8 cellular contexts compared by ENCODE assay signal in the genomic region with DNA sequence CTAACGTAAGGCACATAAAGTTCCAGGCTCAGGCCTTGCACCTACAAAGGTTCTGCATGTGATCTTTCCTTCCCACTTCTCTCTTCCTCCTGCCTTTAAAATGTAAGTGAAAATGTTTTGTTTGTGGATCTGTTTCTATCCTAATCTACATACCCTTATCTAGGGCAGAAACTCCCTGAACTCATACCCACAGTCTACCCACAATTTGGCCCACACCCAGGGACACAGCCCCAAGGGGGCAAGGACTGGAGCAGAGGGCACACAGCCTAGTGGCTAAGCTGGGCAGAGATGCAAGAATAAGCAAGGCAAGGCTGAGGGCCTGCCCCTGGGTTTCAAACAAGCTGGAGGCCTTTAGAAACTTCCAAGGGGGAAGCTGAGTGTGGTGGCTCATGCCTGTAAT.
DNase-seq lines count a peak whose midpoint lies in the region; ATAC-seq and TF ChIP-seq lines count a peak whose summit lies in the region.

No MANE protein-coding gene starts in this region.

- TF ChIP-seq CTCF in Calu3 (IDR thresholded peaks at IDR 0.05; ENCODE audit: unreplicated experiment) (no peak), glutamatergic neuron (IDR thresholded peaks at IDR 0.05; ENCODE audit: partially characterized antibody, unreplicated experiment) (no peak), psoas muscle (IDR thresholded peaks at IDR 0.05) (no peak), lower leg skin (IDR thresholded peaks at IDR 0.05) (no peak)

- H3K4me3 Mint-ChIP-seq in Calu3 (ENCODE audit: low read depth, unreplicated experiment) (no peak overlapping the region), T-helper 17 cell (no peak overlapping the region), glutamatergic neuron (ENCODE audit: unreplicated experiment) (no peak overlapping the region)

- no peak for TF ChIP-seq POLR2A in lower leg skin (IDR thresholded peaks at IDR 0.05)

- H3K27me3 Mint-ChIP-seq in Calu3 (ENCODE audit: unreplicated experiment) (no peaks in the 10 kb centered on the region), T-helper 17 cell (no peaks in the 10 kb centered on the region), glutamatergic neuron (ENCODE audit: unreplicated experiment) (peaks cover 5% of the 10 kb centered on the region)

- H3K36me3 Mint-ChIP-seq in Calu3 (ENCODE audit: insufficient read depth, unreplicated experiment) (peaks cover 18% of the 10 kb centered on the region), T-helper 17 cell (ENCODE audit: low read depth) (peaks cover 2% of the 10 kb centered on the region), glutamatergic neuron (ENCODE audit: unreplicated experiment) (no peaks in the 10 kb centered on the region)

- peaks cover 35% of the 10 kb centered on the region for H3K4me1 ChIP-seq in psoas muscle

- H3K4me1 Mint-ChIP-seq in Calu3 (ENCODE audit: low read depth, unreplicated experiment) (peaks cover 39% of the 10 kb centered on the region), T-helper 17 cell (peaks cover 18% of the 10 kb centered on the region), glutamatergic neuron (ENCODE audit: low read depth, unreplicated experiment) (peaks cover 8% of the 10 kb centered on the region)

- no TSS peak for BruUV-seq in Calu3 (replicated peaks; lab: Mats Ljungman, UMichigan)

- 75 to 87% (median 80%) methylated on average over 1 of the region's 1 CpG for WGBS in psoas muscle, 3 donors
- 63 to 97% methylated on average over 1 of the region's 1 CpG for WGBS in lower leg skin, 2 donors

- CTCF ChIA-PET in Calu3 (lab: Charles Lee): interaction anchor here (0.9 to 2.2 kb wide), 5 partner anchors 54 to 133 kb away, joined by 3 to 7 read pairs (median 5); partner anchors contain the start of gene RHOB

- H3K36me3 ChIP-seq in psoas muscle (ENCODE audit: insufficient read depth in 1 of 2, low read depth in 1 of 2): no peaks in the 10 kb centered on the region

- peak overlapping the region; percentile 84 for H3K27ac ChIP-seq in psoas muscle

- H3K4me3 ChIP-seq in psoas muscle (no peak overlapping the region), lower leg skin (ENCODE audit: low read depth, poor library complexity, severe bottlenecking) (no peak overlapping the region)

- H3K9me3 Mint-ChIP-seq in Calu3 (ENCODE audit: low read depth, unreplicated experiment) (no peaks in the 10 kb centered on the region), glutamatergic neuron (ENCODE audit: unreplicated experiment) (peaks cover 4% of the 10 kb centered on the region)

- intact Hi-C loops in Calu3 (cut with micrococcal nuclease; ENCODE audit: unreplicated experiment): loop anchor here (5.0 kb wide), 3 partner anchors 52 to 138 kb away; no protein-coding TSS in a partner anchor
- intact Hi-C loops in psoas muscle (cut with DNase I): loop anchor here in 1 of 2 donors (2.0 kb wide), 1 partner anchor 27 kb away; no protein-coding TSS in a partner anchor
- intact Hi-C loops in lower leg skin (cut with DNase I; ENCODE audit: low total_unique reads): no loop called here

- ATAC-seq in T-helper 17 cell: no peak
- ATAC-seq in psoas muscle: no peak

- H3K27me3 ChIP-seq in psoas muscle (ENCODE audit: insufficient read depth in 3 of 3, low read length in 2 of 3): no peaks in the 10 kb centered on the region

- H3K27ac Mint-ChIP-seq in Calu3 (ENCODE audit: unreplicated experiment) (peak overlapping the region; percentile 91), T-helper 17 cell (peak overlapping the region; percentile 86), glutamatergic neuron (ENCODE audit: unreplicated experiment) (peak overlapping the region; percentile 18)

- peak; percentile 48 for DNase-seq in Calu3
- DNase-seq in T-helper 17 cell: no peak
- DNase-seq in glutamatergic neuron: no peak
- no peak for DNase-seq in psoas muscle
- DNase-seq in NCI-H2081 treated with DMSO at 0.1 percent for 48 hours (lab: John Stamatoyannopoulos, UW): no peak
- DNase-seq in lower leg skin (ENCODE audit: low spot score in 2 of 2): no peak
- no peak for DNase-seq in D341Med (ENCODE audit: low spot score)
- DNase-seq in stimulated activated CD4-positive, alpha-beta T cell treated with anti-CD3 and anti-CD28 coated beads, Interleukin-2, amount 100 ng/mL, for 24 hours: no peak

- H3K9me3 ChIP-seq in T-helper 17 cell (ENCODE audit: control insufficient read depth, low read length, poor library complexity, severe bottlenecking) (no peaks in the 10 kb centered on the region), psoas muscle (peaks cover 9% of the 10 kb centered on the region)

Comparison
In these comparisons a context has a peak if more than half of its experiments do, and no peak if none do; other contexts are left out.
1. H3K27ac Mint-ChIP-seq: peak in every context shown above with its lines; median percentile 91 in Calu3; 86 in T-helper 17 cell; 18 in glutamatergic neuron.